In genomic region chr2:215848679-215849078, GRCh38 we compare ENCODE assay signal across 27 cellular contexts.
"Had no signal": no experiment of that assay in that cellular context is flagged by ENCODE, and none has a peak within 500 bp of the region (broad histone marks: within the 10 kb centered on the region; RNA-seq: fewer than 3 reads in every experiment).

No MANE protein-coding gene starts in this region.

- DNase-seq: activated CD4-positive, alpha-beta memory T cell treated with anti-CD3 and anti-CD28 coated beads, Interleukin-2, amount 10 ng/mL, durations not matched to agents 7 days and 5 days; activated CD4-positive, alpha-beta T cell treated with anti-CD3 and anti-CD28 coated beads for 36 hours; activated CD4-positive, alpha-beta T cell treated with anti-CD3 and anti-CD28 coated beads, Interleukin-2, amount 50 U/mL, for 1 hour; activated gamma-delta T cell treated with Interleukin-2 at 50 U/mL for 16 hours; activated naive CD4-positive, alpha-beta T cell treated with anti-CD3 and anti-CD28 coated beads, Interleukin-2, amount 50 U/mL, for 16 hours; activated naive CD8-positive, alpha-beta T cell treated with anti-CD3 and anti-CD28 coated beads, Interleukin-2, amount 10 ng/mL, durations not matched to agents 7 days and 5 days; activated T-cell treated with anti-CD3 and anti-CD28 coated beads for 4 hours; activated T-cell treated with anti-CD3 and anti-CD28 coated beads, Interleukin-2, amount 50 U/mL, for 72 hours; MV-4-11; NCI-H1092 treated with DMSO at 0.1 percent for 48 hours; NCI-H1436; NCI-H1694 treated with DMSO at 0.1 percent for 48 hours; NCI-H2081; NCI-H510A treated with DMSO at 0.1 percent for 48 hours; NCI-H69; NK-92 treated with Interleukin-12 subunit alpha and Interleukin-12 subunit beta, amount 100 ng/mL, for 24 hours; Peyer's patch; Right ventricle myocardium superior; SJCRH30; SK-N-SH; T-helper 1 cell had no signal

- H3K9ac ChIP-seq: KMS-11, SK-N-SH had no signal

- H3K36me3 ChIP-seq: ascending aorta, Peyer's patch, SJCRH30 had no signal

- H3K27me3 Mint-ChIP-seq: activated CD4-positive, alpha-beta memory T cell treated with anti-CD3 and anti-CD28 coated beads, Interleukin-2, amount 10 ng/mL, durations not matched to agents 7 days and 5 days; activated naive CD8-positive, alpha-beta T cell treated with anti-CD3 and anti-CD28 coated beads, Interleukin-2, amount 10 ng/mL, durations not matched to agents 7 days and 5 days; brain had no signal

- H3K4me3 ChIP-seq: ascending aorta, Peyer's patch, SJCRH30 had no signal

- H3K27ac Mint-ChIP-seq: activated CD4-positive, alpha-beta memory T cell treated with anti-CD3 and anti-CD28 coated beads, Interleukin-2, amount 10 ng/mL, durations not matched to agents 7 days and 5 days; activated CD4-positive, alpha-beta T cell treated with anti-CD3 and anti-CD28 coated beads for 36 hours; activated naive CD8-positive, alpha-beta T cell treated with anti-CD3 and anti-CD28 coated beads, Interleukin-2, amount 10 ng/mL, durations not matched to agents 7 days and 5 days; activated T-cell treated with anti-CD3 and anti-CD28 coated beads, Interleukin-2, amount 50 U/mL, for 72 hours; activated T-helper 2 cell treated with anti-CD3 and anti-CD28 coated beads, Interferon-gamma antibody, Interleukin-2, Interleukin-4, amounts not matched to agents 10 μg/mL and 5 μg/mL and 100 μg/mL, durations not matched to agents 14 hours and 24 hours and 36 hours; brain had no signal

- H3K9me3 ChIP-seq: ascending aorta, Peyer's patch, SJCRH30, SK-N-SH had no signal

- H3K4me1 ChIP-seq: Peyer's patch had no signal

- H3K27ac ChIP-seq: ascending aorta, KMS-11, Peyer's patch, RWPE1, SJCRH30, VCaP had no signal

- H3K36me3 Mint-ChIP-seq: activated naive CD8-positive, alpha-beta T cell treated with anti-CD3 and anti-CD28 coated beads, Interleukin-2, amount 10 ng/mL, durations not matched to agents 7 days and 5 days; brain had no signal

- ATAC-seq: activated CD4-positive, alpha-beta T cell treated with anti-CD3 and anti-CD28 coated beads for 36 hours; activated T-cell treated with anti-CD3 and anti-CD28 coated beads, Interleukin-2, amount 50 U/mL, for 72 hours had no signal

- H3K4me1 Mint-ChIP-seq: activated CD4-positive, alpha-beta memory T cell treated with anti-CD3 and anti-CD28 coated beads, Interleukin-2, amount 10 ng/mL, durations not matched to agents 7 days and 5 days; activated naive CD8-positive, alpha-beta T cell treated with anti-CD3 and anti-CD28 coated beads, Interleukin-2, amount 10 ng/mL, durations not matched to agents 7 days and 5 days; brain had no signal

- H3K4me3 Mint-ChIP-seq: activated CD4-positive, alpha-beta memory T cell treated with anti-CD3 and anti-CD28 coated beads, Interleukin-2, amount 10 ng/mL, durations not matched to agents 7 days and 5 days; activated CD4-positive, alpha-beta T cell treated with anti-CD3 and anti-CD28 coated beads for 36 hours; activated naive CD8-positive, alpha-beta T cell treated with anti-CD3 and anti-CD28 coated beads, Interleukin-2, amount 10 ng/mL, durations not matched to agents 7 days and 5 days; activated T-cell treated with anti-CD3 and anti-CD28 coated beads, Interleukin-2, amount 50 U/mL, for 72 hours; brain had no signal

- H3K4me2 ChIP-seq: KMS-11, SK-N-SH had no signal

- H3K27me3 ChIP-seq: ascending aorta, Peyer's patch, SJCRH30 had no signal
